ENCODE assay signal across 8 cellular contexts in the genomic region with DNA sequence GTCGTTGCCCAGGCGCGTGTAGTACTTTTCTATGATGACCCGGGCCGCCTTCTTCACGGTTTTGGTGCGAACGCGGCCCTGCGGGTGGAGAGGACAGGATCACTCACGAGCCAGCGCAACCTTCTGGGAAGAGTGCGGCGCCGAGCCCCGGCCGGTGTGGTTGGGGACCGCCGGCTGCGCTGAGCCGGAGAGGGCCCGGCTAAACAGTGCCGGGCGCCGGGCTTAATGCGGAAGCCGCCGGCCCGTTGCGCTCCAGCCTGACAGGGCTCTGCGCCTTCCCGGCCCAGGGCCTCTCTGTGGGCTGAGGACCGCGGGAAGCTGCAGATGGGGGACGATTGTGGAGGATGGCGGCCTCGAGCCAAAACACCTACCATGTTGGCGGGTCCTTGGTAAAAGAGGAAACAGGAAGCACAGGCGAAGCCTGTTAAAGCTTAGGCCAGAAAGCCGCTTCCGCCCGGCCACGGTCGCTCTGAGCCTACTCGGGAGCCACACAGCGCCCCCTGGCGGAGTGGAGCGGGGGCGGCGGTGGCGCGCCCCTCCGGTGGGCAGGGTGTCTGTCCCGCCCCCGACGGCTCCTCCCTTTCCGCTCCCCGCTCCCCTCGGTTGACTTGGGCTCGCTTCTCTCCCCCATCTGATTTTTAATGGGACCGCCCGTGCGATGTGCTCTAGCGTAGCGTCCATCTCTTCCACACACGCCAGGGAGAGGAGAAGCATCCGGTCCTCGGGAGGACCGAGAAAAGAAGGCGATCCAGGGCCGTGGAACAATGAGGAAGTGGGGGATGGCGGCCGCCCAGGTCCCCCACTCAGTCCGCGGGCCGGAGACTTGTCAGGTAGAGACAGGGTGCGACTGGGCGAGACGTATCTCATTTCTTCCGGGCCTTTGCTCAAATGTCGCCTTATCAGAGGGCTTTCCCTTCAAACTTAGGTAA. TPM values are rescaled to one million over a fixed set of nuclear protein-coding genes. Genes with fewer than 3 reads are reported as not detected.
A peak's percentile ranks its signal among the peaks of the same experiment; 100 is the strongest.
DNase-seq lines count a peak whose midpoint lies in the region; ATAC-seq and TF ChIP-seq lines count a peak whose summit lies in the region.

A gene (minus strand): TSS at position 403 of the 929 bp plus-strand sequence. CDS start 29 bp downstream, at position 374.

- peak within 1 kb of the TSS; percentile 98 for H3K4me3 Mint-ChIP-seq in activated B cell treated with CpG ODN at 0.5 μM for 24 hours

- peak within 1 kb of the TSS; percentile 85 for H3K4me3 ChIP-seq in coronary artery
- H3K4me3 ChIP-seq in lower leg skin (ENCODE audit: low read depth, poor library complexity, severe bottlenecking): peak within 1 kb of the TSS; percentile 97

- no peak for TF ChIP-seq POLR2A in lower leg skin (IDR thresholded peaks at IDR 0.05)

- peak within 1 kb of the TSS; percentile 97 for H3K27ac Mint-ChIP-seq in activated B cell treated with CpG ODN at 0.5 μM for 24 hours

- POLR2A ChIA-PET in activated B cell treated with CpG ODN at 0.5 μM for 24 hours (lab: Charles Lee): interaction anchor here (0.6 to 2.8 kb wide), 23 partner anchors 9 to 1248 kb away, joined by 3 to 44 read pairs (median 6); a partner anchor contains a TSS

- intact Hi-C loops in activated B cell treated with CpG ODN at 0.5 μM for 24 hours (cut with micrococcal nuclease): loop anchor here (1.0 to 5.0 kb wide), 11 partner anchors 140 to 522 kb away; a partner anchor contains a TSS
- intact Hi-C loops in lower leg skin (cut with DNase I; ENCODE audit: low total_unique reads): no loop called here

- H3K9me3 Mint-ChIP-seq in activated B cell treated with CpG ODN at 0.5 μM for 24 hours: no peaks in the 10 kb centered on the region

- WGBS in lower leg skin, 2 donors: 0 to 1% methylated on average over 56 to 75 of the region's 81 CpGs

- CTCF ChIA-PET in activated B cell treated with CpG ODN at 0.5 μM for 24 hours (lab: Charles Lee): interaction anchor here (1.0 to 2.7 kb wide), 4 partner anchors 10 to 527 kb away, joined by 3 to 22 read pairs (median 6); a partner anchor contains a TSS

- H3K36me3 Mint-ChIP-seq in activated B cell treated with CpG ODN at 0.5 μM for 24 hours (ENCODE audit: low read depth): peaks cover 52% of the 10 kb centered on the region

- peaks cover 3% of the 10 kb centered on the region for H3K27me3 Mint-ChIP-seq in activated B cell treated with CpG ODN at 0.5 μM for 24 hours

- H3K27ac ChIP-seq in coronary artery: peak within 1 kb of the TSS; percentile 93 to 95

- ATAC-seq in GM19035 (IDR thresholded peaks at IDR 0.05; ENCODE audit: unreplicated experiment) (peak; percentile 95), HG03378 (IDR thresholded peaks at IDR 0.05; ENCODE audit: unreplicated experiment) (peak; percentile 72), activated B cell treated with CpG ODN at 0.5 μM for 24 hours (ENCODE audit: low read depth) (peak; percentile 95)

- TF ChIP-seq CTCF in activated B cell treated with CpG ODN at 0.5 μM for 24 hours (IDR thresholded peaks at IDR 0.05) (peak; percentile 88), coronary artery (IDR thresholded peaks at IDR 0.05) (peak; percentile 98), lower leg skin (IDR thresholded peaks at IDR 0.05) (peak in 1 of 3 donors; percentile 98)

- DNase-seq in A172 (ENCODE audit: low spot score) (peak; percentile 88), activated B cell treated with CpG ODN at 0.5 μM for 24 hours (peak; percentile 100), coronary artery (ENCODE audit: low spot score) (peak; percentile 97), lower leg skin (ENCODE audit: low spot score in 2 of 2) (peak; percentile 95 to 99), amniotic stem cell (lab: John Stamatoyannopoulos, UW) (no peak)
- DNase-seq in stimulated activated CD4-positive, alpha-beta T cell treated with anti-CD3 and anti-CD28 coated beads, TNF-alpha, amount 100 ng/mL, for 24 hours (ENCODE audit: low read depth in 3 of 3): peak; percentile 96 to 97 (median 97)

- H3K4me1 Mint-ChIP-seq in activated B cell treated with CpG ODN at 0.5 μM for 24 hours: peaks cover 34% of the 10 kb centered on the region

RNA-seq across cellular contexts. Expression of the gene that starts here (rescaled TPM):
- 2,056 and 2,688 TPM in 2 replicates for total RNA-seq in A172 (2014; rRNA removed; shearing (Covaris generic))
- total RNA-seq in activated B cell treated with CpG ODN at 0.5 μM for 24 hours (3,227 and 3,822 TPM in 2 replicates), lower leg skin (1,000 to 10,000 TPM; 2,137 to 4,420 (median 3,127) TPM)
